Comparison of ENCODE assay signal across 16 cellular contexts in the genomic region with DNA sequence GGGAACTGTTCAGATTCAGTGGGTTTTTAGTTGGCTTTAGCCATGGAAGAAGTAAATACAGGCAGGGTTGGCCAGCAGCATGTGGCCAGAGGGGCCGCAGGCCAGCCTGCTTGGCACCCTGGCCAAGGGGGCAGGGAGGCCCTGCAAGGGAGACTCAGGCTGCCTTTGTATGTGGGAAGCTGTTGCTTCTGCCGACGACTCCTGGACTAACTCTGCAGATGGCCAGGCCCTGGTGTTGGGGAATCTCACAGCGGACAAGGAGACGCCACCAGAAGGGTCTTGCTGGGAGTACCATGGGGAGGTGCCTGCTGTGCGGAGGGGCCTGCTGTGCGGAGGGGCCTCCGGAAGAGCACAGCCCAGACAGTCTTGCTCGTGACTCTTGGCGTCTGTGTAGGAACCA. TPM values are rescaled to one million over a fixed set of nuclear protein-coding genes. Genes with fewer than 3 reads are reported as not detected.
A peak's percentile ranks its signal among the peaks of the same experiment; 100 is the strongest.
DNase-seq lines count a peak whose midpoint lies in the region; ATAC-seq and TF ChIP-seq lines count a peak whose summit lies in the region.
"Had no signal": no experiment of that assay in that cellular context is flagged by ENCODE, and none has a peak within 500 bp of the region (broad histone marks: within the 10 kb centered on the region; RNA-seq: fewer than 3 reads in every experiment).

No MANE protein-coding gene starts in this region.

- H3K79me2 ChIP-seq in smooth muscle cell (ENCODE audit: low read depth) = no peaks in the 10 kb centered on the region

- peak overlapping the region; percentile 20 for H3K27ac ChIP-seq in A673 (ENCODE audit: low read depth, low read length, poor library complexity, severe bottlenecking)
- H3K27ac ChIP-seq in RWPE2 (ENCODE audit: poor library complexity, severe bottlenecking) = no peak overlapping the region
- peak overlapping the region in 9 of 12 donors; percentile 29 to 75 (median 60) for H3K27ac ChIP-seq in heart left ventricle
- no peak overlapping the region for H3K27ac ChIP-seq in smooth muscle cell (ENCODE audit: low read depth)
- H3K27ac ChIP-seq: HL-60, KMS-11, uterus had no signal

- H3K4me3 ChIP-seq in A673 (ENCODE audit: low read depth, low read length, poor library complexity, severe bottlenecking) = no peak overlapping the region
- no peak overlapping the region for H3K4me3 ChIP-seq in RWPE2 (ENCODE audit: severe bottlenecking)
- no peak overlapping the region for H3K4me3 ChIP-seq in heart left ventricle
- no peak overlapping the region for H3K4me3 ChIP-seq in smooth muscle cell
- H3K4me3 ChIP-seq: uterus had no signal

- no peak overlapping the region for H2AFZ ChIP-seq in smooth muscle cell (ENCODE audit: low read depth)

- peaks cover 12% of the 10 kb centered on the region for H3K36me3 ChIP-seq in A673 (ENCODE audit: insufficient read depth, low read length, poor library complexity, severe bottlenecking)
- peaks cover 84% of the 10 kb centered on the region for H3K36me3 ChIP-seq in RWPE2 (ENCODE audit: low read depth)
- peaks cover 0 to 95% (median 78%) of the 10 kb centered on the region in 9 donors for H3K36me3 ChIP-seq in heart left ventricle
- no peaks in the 10 kb centered on the region for H3K36me3 ChIP-seq in smooth muscle cell (ENCODE audit: low read depth)
- H3K36me3 ChIP-seq: uterus had no signal

- no peak for ATAC-seq in RWPE2 (ENCODE audit: low read depth)
- ATAC-seq in heart left ventricle = no peak
- ATAC-seq in GM21723 (IDR thresholded peaks at IDR 0.05; ENCODE audit: unreplicated experiment) = no peak

- no peak for TF ChIP-seq CTCF in A673 (conservative IDR thresholded peaks at IDR 0.05; ENCODE audit: low read depth, low read length)
- no peak for TF ChIP-seq CTCF in RWPE2 (IDR thresholded peaks at IDR 0.05; ENCODE audit: poor library complexity, severe bottlenecking)
- no peak for TF ChIP-seq CTCF in heart left ventricle (IDR thresholded peaks at IDR 0.05)
- TF ChIP-seq CTCF in smooth muscle cell (IDR thresholded peaks at IDR 0.05; ENCODE audit: borderline replicate concordance, insufficient read depth, poor library complexity, severe bottlenecking) = no peak
- TF ChIP-seq CTCF in GM10248 (IDR thresholded peaks at IDR 0.05; ENCODE audit: control extremely low read depth, extremely low read depth, low read depth, missing control alignments) = no peak

- DNase-seq in A673 (ENCODE audit: low spot score) (no peak), RWPE2 (ENCODE audit: low spot score) (peak; percentile 29), heart left ventricle (peak; percentile 4 to 53 (median 18)), posterior cingulate gyrus (peak in 7 of 10 donors; percentile 15 to 88 (median 43)), smooth muscle cell (lab: John Stamatoyannopoulos, UW; ENCODE audit: unreplicated experiment) (no peak), SW 1271 (lab: John Stamatoyannopoulos, UW) (no peak), GM10248 (ENCODE audit: extremely low spot score) (no peak)
- DNase-seq: DND-41, endodermal cell, HFFc6, NCI-H1436 treated with DMSO at 0.1 percent for 48 hours, NCI-H69 had no signal

- 51 to 67% (median 62%) methylated on average over 9 to 10 of the region's 10 CpGs for WGBS in heart left ventricle, 4 donors
- over 99% methylated on average over 10 of the region's 10 CpGs for WGBS in smooth muscle cell (ENCODE audit: low lambda C conversion rate)

- no peaks in the 10 kb centered on the region for H3K9me3 ChIP-seq in A673 (ENCODE audit: low read depth, low read length, poor library complexity, severe bottlenecking)
- no peaks in the 10 kb centered on the region for H3K9me3 ChIP-seq in RWPE2 (ENCODE audit: severe bottlenecking)
- no peaks in the 10 kb centered on the region for H3K9me3 ChIP-seq in heart left ventricle
- H3K9me3 ChIP-seq in smooth muscle cell (replicated peaks; ENCODE audit: low read depth) = no peaks in the 10 kb centered on the region
- H3K9me3 ChIP-seq: uterus had no signal

- no peaks in the 10 kb centered on the region for H3F3A ChIP-seq in smooth muscle cell (ENCODE audit: low read depth)

- H4K20me1 ChIP-seq in smooth muscle cell (ENCODE audit: low read depth) = peaks cover 3% of the 10 kb centered on the region

- CTCF ChIA-PET in A673 (lab: Charles Lee) = no interaction called here
- CTCF ChIA-PET in GM10248 (lab: Yijun Ruan, JAX) = interaction anchor here (1.0 to 1.6 kb wide), 2 partner anchors 11 to 16 kb away, joined by 5 to 8 read pairs; no protein-coding TSS in a partner anchor

- no peak overlapping the region for H3K9ac ChIP-seq in smooth muscle cell (ENCODE audit: low read depth)
- H3K9ac ChIP-seq: KMS-11 had no signal

- H3K27me3 ChIP-seq in A673 (replicated peaks; ENCODE audit: insufficient read depth, low read depth, low read length, poor library complexity) (no peaks in the 10 kb centered on the region), RWPE2 (ENCODE audit: insufficient read depth, poor library complexity, severe bottlenecking) (no peaks in the 10 kb centered on the region), heart left ventricle (no peaks in the 10 kb centered on the region), smooth muscle cell (ENCODE audit: low read depth) (no peaks in the 10 kb centered on the region)
- H3K27me3 ChIP-seq: uterus had no signal

- H3K4me1 ChIP-seq in A673 (ENCODE audit: insufficient read depth, low read length, poor library complexity, severe bottlenecking) (no peaks in the 10 kb centered on the region), RWPE2 (ENCODE audit: insufficient read depth, poor library complexity, severe bottlenecking) (no peaks in the 10 kb centered on the region), heart left ventricle (peaks cover 0 to 74% (median 33%) of the 10 kb centered on the region in 12 donors), smooth muscle cell (ENCODE audit: low read depth) (no peaks in the 10 kb centered on the region)
- H3K4me1 ChIP-seq: uterus had no signal

- intact Hi-C loops in A673 (cut with micrococcal nuclease; ENCODE audit: unreplicated experiment) (no loop called here), heart left ventricle (cut with DNase I) (no loop called here), posterior cingulate gyrus (cut with DNase I) (no loop called here)

- no TSS peak for BruUV-seq in A673 (replicated peaks; lab: Mats Ljungman, UMichigan)

- no peak overlapping the region for H3K4me2 ChIP-seq in smooth muscle cell
- H3K4me2 ChIP-seq: KMS-11 had no signal

- POLR2A ChIA-PET in A673 (lab: Charles Lee; ENCODE audit: low non-redundant PET) (no interaction called here), GM10248 (lab: Yijun Ruan, JAX) (no interaction called here)

- no peak for TF ChIP-seq POLR2A in heart left ventricle (IDR thresholded peaks at IDR 0.05)

RNA-seq across cellular contexts. Expression of a gene that starts 25.2 kb away (rescaled TPM):
- total RNA-seq in A673 (2021) = 52.3 and 53.5 TPM in 2 replicates
- 100 to 1,000 TPM; 172 to 450 (median 233) TPM for total RNA-seq in heart left ventricle
- 100 to 1,000 TPM; 144 to 227 TPM for polyA plus RNA-seq in heart left ventricle
- 31.8 and 44.4 TPM in 2 replicates for total RNA-seq in smooth muscle cell
- polyA plus RNA-seq in smooth muscle cell = 39.4 and 43.3 TPM in 2 replicates

Comparison
In these comparisons a context has a peak if more than half of its experiments do, and no peak if none do; other contexts are left out.
1. DNase-seq: peak in RWPE2 (single experiment), heart left ventricle (5 of 5) and posterior cingulate gyrus (7 of 10); none in A673 (single experiment), smooth muscle cell (single experiment), SW 1271 (0 of 2) and GM10248 (single experiment).
2. H3K27ac ChIP-seq: peak in A673 (single experiment) and heart left ventricle (9 of 12); none in RWPE2 (single experiment) and smooth muscle cell (single experiment).